18 cellular contexts compared by ENCODE assay signal in the genomic region with DNA sequence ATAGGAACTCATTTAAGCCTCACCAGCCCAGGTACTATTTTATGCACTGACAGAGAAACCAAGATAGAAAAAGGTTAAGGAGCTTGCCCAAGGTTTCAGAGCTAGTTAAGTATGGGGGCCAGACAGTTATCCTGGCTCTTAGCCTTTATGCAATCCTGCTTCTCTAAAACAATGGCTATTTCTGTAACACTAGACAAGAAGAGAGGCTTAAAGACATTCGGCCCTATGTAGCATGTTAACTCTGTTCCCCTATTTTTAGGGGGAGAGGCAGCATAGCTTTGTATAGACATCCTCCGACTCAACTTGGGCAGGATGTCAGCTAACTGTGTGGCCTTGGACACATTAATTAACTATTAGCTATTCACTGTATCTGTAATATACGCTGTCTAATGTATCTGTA. TPM values are rescaled to one million over a fixed set of nuclear protein-coding genes. Genes with fewer than 3 reads are reported as not detected.
DNase-seq lines count a peak whose midpoint lies in the region; ATAC-seq, FAIRE-seq and TF ChIP-seq lines count a peak whose summit lies in the region.
"Had no signal": no experiment of that assay in that cellular context is flagged by ENCODE, and none has a peak within 500 bp of the region (broad histone marks: within the 10 kb centered on the region; RNA-seq: fewer than 3 reads in every experiment).

No MANE protein-coding gene starts in this region.

- no peak for TF ChIP-seq RAD21 in HCT116 (IDR thresholded peaks at IDR 0.05; ENCODE audit: low read depth)

- no peaks in the 10 kb centered on the region for H3K9me2 ChIP-seq in HCT116 (ENCODE audit: insufficient read depth)

- FAIRE-seq in GM19239 (lab: Jason Lieb, UNC): no peak

- DNase-seq in HCT116 (ENCODE audit: low read depth, low spot score): no peak
- DNase-seq in ascending aorta (ENCODE audit: low spot score in 2 of 2): no peak
- peak; percentile 61 for DNase-seq in medulla oblongata (ENCODE audit: extremely low spot score)
- DNase-seq in stomach: no peak
- no peak for DNase-seq in HAP-1 (ENCODE audit: low spot score in 2 of 2)
- DNase-seq in NCI-H1694 (lab: John Stamatoyannopoulos, UW): no peak
- DNase-seq in GM19239 (ENCODE audit: insufficient read length, low spot score): no peak
- DNase-seq: activated CD4-positive, alpha-beta T cell treated with anti-CD3 and anti-CD28 coated beads for 48 hours; activated T-cell treated with anti-CD3 and anti-CD28 coated beads, Interleukin-2, amount 50 U/mL, for 1 hour; cerebellar nuclear complex; naive thymus-derived CD8-positive, alpha-beta T cell; NCI-H2081; NCI-H526 treated with DMSO at 0.1 percent for 48 hours; right cardiac atrium; stimulated activated CD4-positive, alpha-beta T cell treated with anti-CD3 and anti-CD28 coated beads, Interleukin-2, amount 100 ng/mL, for 48 hours; stimulated activated CD8-positive, alpha-beta memory T cell treated with anti-CD3 and anti-CD28 coated beads, Interleukin-4, amount 100 ng/mL, for 48 hours; upper lobe of left lung had no signal

- H3K9me3 ChIP-seq in HCT116 (ENCODE audit: control insufficient read depth in 1 of 2, insufficient read depth in 1 of 2, low read depth in 1 of 2, low read length in 2 of 2) (no peaks in the 10 kb centered on the region), ascending aorta (no peaks in the 10 kb centered on the region), stomach (no peaks in the 10 kb centered on the region), HAP-1 (no peaks in the 10 kb centered on the region)
- H3K9me3 ChIP-seq: upper lobe of left lung had no signal

- no peak overlapping the region; the same call in 1 of the 2 replicates for H3K9ac ChIP-seq in HCT116 (ENCODE audit: low read length)

- no peak for TF ChIP-seq CTCF in HCT116 (IDR thresholded peaks at IDR 0.05 in 2 of 3, conservative IDR thresholded peaks at IDR 0.05 in 1 of 3; ENCODE audit: borderline replicate concordance in 1 of 3, insufficient read depth in 1 of 3, low read depth in 2 of 3, low read length in 2 of 3)
- TF ChIP-seq CTCF in ascending aorta (IDR thresholded peaks at IDR 0.05): no peak
- no peak for TF ChIP-seq CTCF in stomach (IDR thresholded peaks at IDR 0.05)

- CTCF ChIA-PET in HCT116 (lab: Charles Lee): no interaction called here

- H2AFZ ChIP-seq in HCT116 (ENCODE audit: low read depth, low read length, poor library complexity, severe bottlenecking): no peak overlapping the region

- TF ChIP-seq POLR2A in HCT116 (IDR thresholded peaks at IDR 0.05; ENCODE audit: borderline replicate concordance, extremely low read depth, insufficient read depth, insufficient read length) (no peak), stomach (IDR thresholded peaks at IDR 0.05) (no peak)

- intact Hi-C loops in HCT116 (cut with micrococcal nuclease): no loop called here
- intact Hi-C loops in ascending aorta (cut with DNase I): loop anchor here (2.0 kb wide), 2 partner anchors 45 to 55 kb away; partner anchors contain the start of gene LHFPL2
- intact Hi-C loops in stomach (cut with DNase I; ENCODE audit: low total_unique reads): no loop called here

- H3K27me3 ChIP-seq in HCT116 (ENCODE audit: insufficient read depth, low read length): no peaks in the 10 kb centered on the region
- H3K27me3 ChIP-seq in ascending aorta: no peaks in the 10 kb centered on the region
- H3K27me3 ChIP-seq in stomach: no peaks in the 10 kb centered on the region
- no peaks in the 10 kb centered on the region for H3K27me3 ChIP-seq in HAP-1 (ENCODE audit: low read depth)
- H3K27me3 ChIP-seq: upper lobe of left lung had no signal

- peak overlapping the region; percentile 80 for H3K4me2 ChIP-seq in HCT116 (ENCODE audit: low read length)

- no TSS peak for BruUV-seq in HCT116 (replicated peaks; lab: Mats Ljungman, UMichigan)

- in situ Hi-C loops in HAP-1 (cut with MboI; ENCODE audit: low sequenced_read_pairs): no loop called here

- H3K4me1 ChIP-seq in HCT116 (ENCODE audit: control insufficient read depth in 1 of 2, insufficient read depth in 2 of 2, low read length in 2 of 2): peaks cover 54 to 84% of the 10 kb centered on the region in 2 experiments
- peaks cover 14 to 47% of the 10 kb centered on the region in 2 donors for H3K4me1 ChIP-seq in ascending aorta
- peaks cover 25 to 60% (median 40%) of the 10 kb centered on the region in 4 donors for H3K4me1 ChIP-seq in stomach
- peaks cover 20% of the 10 kb centered on the region for H3K4me1 ChIP-seq in HAP-1

- peaks cover 14% of the 10 kb centered on the region; the same call in 1 of the 2 replicates for H3K79me2 ChIP-seq in HCT116 (ENCODE audit: insufficient read depth, low read length)

- no peaks in the 10 kb centered on the region for H4K20me1 ChIP-seq in HCT116 (ENCODE audit: insufficient read depth)

- H3K27ac ChIP-seq in HCT116 (ENCODE audit: low read depth, low read length) (peak overlapping the region; percentile 62; the same call in 1 of the 2 replicates), ascending aorta (peak overlapping the region; percentile 66 to 74), stomach (peak overlapping the region in 3 of 5 donors; percentile 60 to 76 (median 69))

- RAD21 ChIA-PET in HCT116 (lab: Charles Lee; ENCODE audit: low non-redundant PET in 1 of 2, low total read pairs in 2 of 2, uncharacterized antibody in 2 of 2, unreplicated experiment in 2 of 2): no interaction called here

- no peaks in the 10 kb centered on the region for H3K36me3 ChIP-seq in HCT116 (ENCODE audit: control insufficient read depth in 1 of 2, insufficient read depth in 2 of 2, low read length in 2 of 2)
- no peaks in the 10 kb centered on the region for H3K36me3 ChIP-seq in ascending aorta
- H3K36me3 ChIP-seq in stomach: no peaks in the 10 kb centered on the region
- peaks cover 3% of the 10 kb centered on the region; the same call in 1 of the 2 replicates for H3K36me3 ChIP-seq in HAP-1 (replicated peaks)
- H3K36me3 ChIP-seq: upper lobe of left lung had no signal

- WGBS in stomach, 5 donors: 47 to 67% (median 63%) methylated on average over 3 of the region's 3 CpGs

- H3K4me3 ChIP-seq in HCT116 (replicated peaks in 1 of 2; ENCODE audit: low read depth in 1 of 2, low read length in 2 of 2): no peak overlapping the region
- H3K4me3 ChIP-seq in ascending aorta: no peak overlapping the region
- no peak overlapping the region for H3K4me3 ChIP-seq in stomach
- no peak overlapping the region for H3K4me3 ChIP-seq in HAP-1
- H3K4me3 ChIP-seq: upper lobe of left lung had no signal

- ATAC-seq in HCT116: no peak
- ATAC-seq in GM21619 (IDR thresholded peaks at IDR 0.05; ENCODE audit: unreplicated experiment): no peak
- ATAC-seq: naive thymus-derived CD8-positive, alpha-beta T cell had no signal

- no peak for TF ChIP-seq EP300 in stomach (IDR thresholded peaks at IDR 0.05)

- POLR2A ChIA-PET in HCT116 (lab: Charles Lee): no interaction called here

TF ChIP-seq in HCT116, 20 proteins besides CTCF, POLR2A, EP300 and RAD21:
- TF ChIP-seq FOSL1 (IDR thresholded peaks at IDR 0.05; ENCODE audit: low read depth): no peak

RNA-seq across cellular contexts. Expression of gene LHFPL2, which starts 54.6 kb away (rescaled TPM):
- 17.9 TPM for total RNA-seq in HCT116 (2021; ENCODE audit: unreplicated experiment)
- polyA plus RNA-seq in HCT116 (2012): 14.2 TPM in 2 replicates
- 9.7 TPM for total RNA-seq in ascending aorta
- 10 to 100 TPM; 20.5 to 53.6 (median 28.7) TPM for total RNA-seq in stomach
- 1 to 10 TPM; 3.7 to 9.8 (median 7.3) TPM for polyA plus RNA-seq in stomach
